ENCODE assay signal across 8 cellular contexts in genomic region chrX:66200855-66201795, GRCh38. TPM values are rescaled to one million over a fixed set of nuclear protein-coding genes. Genes with fewer than 3 reads are reported as not detected.
DNase-seq lines count a peak whose midpoint lies in the region; ATAC-seq, FAIRE-seq and TF ChIP-seq lines count a peak whose summit lies in the region.

No MANE protein-coding gene starts in this region.

- in situ Hi-C loops in ACHN (cut with HindIII; ENCODE audit: low pct_ligation_motif_present, low pct_unique_long_range_greater_than_20kb, low sequenced_read_pairs), result no loop called here
- in situ Hi-C loops in GM13977 (cut with MboI; ENCODE audit: low pct_unique_long_range_greater_than_20kb, low sequenced_read_pairs, unreplicated experiment), result loop anchor here (25.0 kb wide), 1 partner anchor 536 kb away; no protein-coding TSS in a partner anchor

- H3K4me1 ChIP-seq in Peyer's patch, result no peaks in the 10 kb centered on the region

- peak; percentile 40 for TF ChIP-seq CTCF in GM13977 (IDR thresholded peaks at IDR 0.05; ENCODE audit: extremely low read depth, insufficient read depth, missing control alignments)
- peak in 4 of 6 experiments; percentile 7 to 48 (median 26) for TF ChIP-seq CTCF in Peyer's patch (IDR thresholded peaks at IDR 0.05)

- ATAC-seq in HG02981 (IDR thresholded peaks at IDR 0.05; ENCODE audit: unreplicated experiment), result no peak
- ATAC-seq in HG02571 (IDR thresholded peaks at IDR 0.05; ENCODE audit: unreplicated experiment), result no peak

- peaks cover 0 to 14% (median 0%) of the 10 kb centered on the region in 3 donors for H3K36me3 ChIP-seq in Peyer's patch

- TF ChIP-seq POLR2A in Peyer's patch (IDR thresholded peaks at IDR 0.05), result no peak

- no peak overlapping the region for H3K4me3 ChIP-seq in Peyer's patch

- no peaks in the 10 kb centered on the region for H3K9me3 ChIP-seq in Peyer's patch

- no peaks in the 10 kb centered on the region for H3K27me3 ChIP-seq in Peyer's patch

- H3K27ac ChIP-seq in Peyer's patch, result peak overlapping the region in 1 of 4 donors; percentile 38

- DNase-seq in ACHN (peak; percentile 4), GM13977 (ENCODE audit: low spot score) (no peak), Peyer's patch (no peak), frontal cortex (ENCODE audit: low spot score in 2 of 2) (no peak), ecto neural progenitor cell (ENCODE audit: low spot score) (no peak)
- DNase-seq in stimulated activated CD4-positive, alpha-beta T cell treated with anti-CD3 and anti-CD28 coated beads, Interleukin-4, amount 100 ng/mL, for 24 hours, result no peak

- FAIRE-seq in frontal cortex (lab: Jason Lieb, UNC), result peak; percentile 33

RNA-seq across cellular contexts. Expression of gene HEPH, which starts 37.1 kb away (rescaled TPM):
- total RNA-seq in Peyer's patch, result 100 to 1,000 TPM in 3 of 4 donors, 10 to 100 TPM in 1; 65.2 to 249 (median 231) TPM
- 3.3 TPM for total RNA-seq in frontal cortex

Comparison
In these comparisons a context has a peak if more than half of its experiments do, and no peak if none do; other contexts are left out.
1. RNA of gene HEPH, which starts 37.1 kb away (total RNA-seq): 65.2 to 249 TPM in Peyer's patch; 3.3 TPM in frontal cortex (single experiment); every median in the first group is over 10 times any median in the second.